ENCODE assay signal across 18 cellular contexts in genomic region chr18:75074196-75075015, GRCh38.
DNase-seq lines count a peak whose midpoint lies in the region; ATAC-seq, FAIRE-seq and TF ChIP-seq lines count a peak whose summit lies in the region.
"Had no signal": no experiment of that assay in that cellular context is flagged by ENCODE, and none has a peak within 500 bp of the region (broad histone marks: within the 10 kb centered on the region; RNA-seq: fewer than 3 reads in every experiment).

No MANE protein-coding gene starts in this region.

- no peak overlapping the region for H3K9ac ChIP-seq in kidney (ENCODE audit: low read length in 2 of 2)

- DNase-seq in cardiac septum (ENCODE audit: low spot score) (peak; percentile 62), left ventricle myocardium inferior (no peak), kidney (peak; percentile 52), NCI-H748 (lab: John Stamatoyannopoulos, UW; ENCODE audit: unreplicated experiment) (no peak)
- DNase-seq in activated T-helper 1 cell treated with anti-CD3 and anti-CD28 coated beads, Interleukin-12 subunit alpha, Interleukin-12 subunit beta, Interleukin-2, Interleukin-4 antibody, amounts not matched to agents 30 ng/mL and 10 ng/mL and 1 ng/mL, durations not matched to agents 14 hours and 24 hours and 36 hours (ENCODE audit: low spot score) = no peak
- DNase-seq in stimulated activated CD8-positive, alpha-beta memory T cell treated with anti-CD3 and anti-CD28 coated beads, Interleukin-4, amount 100 ng/mL, for 48 hours = peak; percentile 16
- DNase-seq: H9, Kasumi-1, MM.1S, NCI-H1092 treated with DMSO at 0.1 percent for 48 hours, NCI-H2081 treated with DMSO at 0.1 percent for 48 hours, NCI-H2227 treated with DMSO at 0.1 percent for 48 hours, Right ventricle myocardium superior had no signal

- no peak overlapping the region for H3K4me3 Mint-ChIP-seq in activated T-helper 1 cell treated with anti-CD3 and anti-CD28 coated beads, Interleukin-12 subunit alpha, Interleukin-12 subunit beta, Interleukin-2, Interleukin-4 antibody, amounts not matched to agents 30 ng/mL and 10 ng/mL and 1 ng/mL, durations not matched to agents 14 hours and 24 hours and 36 hours
- H3K4me3 Mint-ChIP-seq: H9 had no signal

- ATAC-seq in GM19397 (IDR thresholded peaks at IDR 0.05; ENCODE audit: unreplicated experiment) (no peak), GM19395 (IDR thresholded peaks at IDR 0.05; ENCODE audit: unreplicated experiment) (no peak)
- ATAC-seq: Panc1 had no signal

- H3K4me1 Mint-ChIP-seq in activated T-helper 1 cell treated with anti-CD3 and anti-CD28 coated beads, Interleukin-12 subunit alpha, Interleukin-12 subunit beta, Interleukin-2, Interleukin-4 antibody, amounts not matched to agents 30 ng/mL and 10 ng/mL and 1 ng/mL, durations not matched to agents 14 hours and 24 hours and 36 hours (ENCODE audit: low read depth) = peaks cover 28% of the 10 kb centered on the region

- no peak overlapping the region for H3K27ac ChIP-seq in left ventricle myocardium inferior (replicated peaks)
- H3K27ac ChIP-seq in kidney (ENCODE audit: low read depth in 2 of 2, low read length in 2 of 2) = no peak overlapping the region
- H3K27ac ChIP-seq: C4-2B had no signal

- peaks cover 10% of the 10 kb centered on the region for H3K4me1 ChIP-seq in left ventricle myocardium inferior
- H3K4me1 ChIP-seq in kidney (ENCODE audit: control insufficient read depth in 1 of 2, insufficient read depth in 1 of 2, low read depth in 1 of 2, low read length in 2 of 2) = no peaks in the 10 kb centered on the region

- FAIRE-seq in kidney (lab: Jason Lieb, UNC) = no peak

- intact Hi-C loops in cardiac septum (cut with DNase I) = loop anchor here (5.0 kb wide), 1 partner anchor 98 kb away; no protein-coding TSS in a partner anchor
- intact Hi-C loops in left ventricle myocardium inferior (cut with micrococcal nuclease) = no loop called here
- intact Hi-C loops in activated T-helper 1 cell treated with anti-CD3 and anti-CD28 coated beads, Interleukin-12 subunit alpha, Interleukin-12 subunit beta, Interleukin-2, Interleukin-4 antibody, amounts not matched to agents 30 ng/mL and 10 ng/mL and 1 ng/mL, durations not matched to agents 14 hours and 24 hours and 36 hours (cut with micrococcal nuclease) = loop anchor here (5.0 to 10.0 kb wide), 2 partner anchors 177 to 1300 kb away; no protein-coding TSS in a partner anchor
- intact Hi-C loops in kidney (cut with DNase I) = no loop called here

- H3K36me3 ChIP-seq in left ventricle myocardium inferior = no peaks in the 10 kb centered on the region
- no peaks in the 10 kb centered on the region for H3K36me3 ChIP-seq in kidney (ENCODE audit: control insufficient read depth in 1 of 2, insufficient read depth in 2 of 2, low read length in 2 of 2)

- TF ChIP-seq CTCF in left ventricle myocardium inferior (IDR thresholded peaks at IDR 0.05; ENCODE audit: borderline replicate concordance) (no peak), kidney (IDR thresholded peaks at IDR 0.05; ENCODE audit: borderline replicate concordance, extremely low read depth, insufficient read depth) (no peak)

- peaks cover 14% of the 10 kb centered on the region for H3K9me3 Mint-ChIP-seq in activated T-helper 1 cell treated with anti-CD3 and anti-CD28 coated beads, Interleukin-12 subunit alpha, Interleukin-12 subunit beta, Interleukin-2, Interleukin-4 antibody, amounts not matched to agents 30 ng/mL and 10 ng/mL and 1 ng/mL, durations not matched to agents 14 hours and 24 hours and 36 hours

- H3K4me3 ChIP-seq in left ventricle myocardium inferior = no peak overlapping the region
- no peak overlapping the region for H3K4me3 ChIP-seq in kidney (ENCODE audit: low read length in 2 of 2)

- no peaks in the 10 kb centered on the region for H3K27me3 ChIP-seq in left ventricle myocardium inferior (ENCODE audit: low read depth)

- peak overlapping the region; percentile 55 for H3K27ac Mint-ChIP-seq in activated T-helper 1 cell treated with anti-CD3 and anti-CD28 coated beads, Interleukin-12 subunit alpha, Interleukin-12 subunit beta, Interleukin-2, Interleukin-4 antibody, amounts not matched to agents 30 ng/mL and 10 ng/mL and 1 ng/mL, durations not matched to agents 14 hours and 24 hours and 36 hours

- peaks cover 6% of the 10 kb centered on the region for H3K36me3 Mint-ChIP-seq in activated T-helper 1 cell treated with anti-CD3 and anti-CD28 coated beads, Interleukin-12 subunit alpha, Interleukin-12 subunit beta, Interleukin-2, Interleukin-4 antibody, amounts not matched to agents 30 ng/mL and 10 ng/mL and 1 ng/mL, durations not matched to agents 14 hours and 24 hours and 36 hours (ENCODE audit: low read depth)

- H3K9me3 ChIP-seq in left ventricle myocardium inferior (replicated peaks) = peaks cover 27% of the 10 kb centered on the region
- peaks cover 5 to 6% of the 10 kb centered on the region in 2 donors for H3K9me3 ChIP-seq in kidney (ENCODE audit: control insufficient read depth in 1 of 2, low read length in 2 of 2)

- no peaks in the 10 kb centered on the region for H3K27me3 Mint-ChIP-seq in activated T-helper 1 cell treated with anti-CD3 and anti-CD28 coated beads, Interleukin-12 subunit alpha, Interleukin-12 subunit beta, Interleukin-2, Interleukin-4 antibody, amounts not matched to agents 30 ng/mL and 10 ng/mL and 1 ng/mL, durations not matched to agents 14 hours and 24 hours and 36 hours (ENCODE audit: insufficient read depth)
- H3K27me3 Mint-ChIP-seq: IgD-negative memory B cell had no signal

Comparison
In these comparisons a context has a peak if more than half of its experiments do, and no peak if none do; other contexts are left out.
1. DNase-seq: peak in cardiac septum (single experiment), kidney (single experiment) and stimulated activated CD8-positive, alpha-beta memory T cell treated with anti-CD3 and anti-CD28 coated beads, Interleukin-4, amount 100 ng/mL, for 48 hours (single experiment); none in left ventricle myocardium inferior (single experiment), activated T-helper 1 cell treated with anti-CD3 and anti-CD28 coated beads, Interleukin-12 subunit alpha, Interleukin-12 subunit beta, Interleukin-2, Interleukin-4 antibody, amounts not matched to agents 30 ng/mL and 10 ng/mL and 1 ng/mL, durations not matched to agents 14 hours and 24 hours and 36 hours (single experiment) and NCI-H748 (single experiment).
2. intact Hi-C loops: an anchor here in cardiac septum (5.0 kb wide) and activated T-helper 1 cell treated with anti-CD3 and anti-CD28 coated beads, Interleukin-12 subunit alpha, Interleukin-12 subunit beta, Interleukin-2, Interleukin-4 antibody, amounts not matched to agents 30 ng/mL and 10 ng/mL and 1 ng/mL, durations not matched to agents 14 hours and 24 hours and 36 hours (5.0 to 10.0 kb wide); none called in left ventricle myocardium inferior and kidney.